Comparison of ENCODE assay signal across 23 cellular contexts in genomic region chr6:365835-366234, GRCh38. TPM values are rescaled to one million over a fixed set of nuclear protein-coding genes. Genes with fewer than 3 reads are reported as not detected.
A peak's percentile ranks its signal among the peaks of the same experiment; 100 is the strongest.
DNase-seq lines count a peak whose midpoint lies in the region; ATAC-seq, FAIRE-seq and TF ChIP-seq lines count a peak whose summit lies in the region.
"Had no signal": no experiment of that assay in that cellular context is flagged by ENCODE, and none has a peak within 500 bp of the region (broad histone marks: within the 10 kb centered on the region; RNA-seq: fewer than 3 reads in every experiment).

No MANE protein-coding gene starts in this region.

- H3K9ac ChIP-seq in BLaER1 = no peak overlapping the region
- H3K9ac ChIP-seq in OCI-LY1 (ENCODE audit: low read length) = peak overlapping the region; percentile 32
- no peak overlapping the region for H3K9ac ChIP-seq in kidney (ENCODE audit: low read length in 2 of 2)

- no peak for ATAC-seq in GM21737 (IDR thresholded peaks at IDR 0.05; ENCODE audit: unreplicated experiment)
- ATAC-seq: PC-3 had no signal

- no peak overlapping the region for H3K27ac ChIP-seq in BLaER1
- peak overlapping the region; percentile 97 for H3K27ac ChIP-seq in OCI-LY1 (ENCODE audit: low read depth, low read length, poor library complexity, severe bottlenecking)
- H3K27ac ChIP-seq in kidney (ENCODE audit: low read depth in 2 of 2, low read length in 2 of 2) = no peak overlapping the region
- H3K27ac ChIP-seq in spleen = no peak overlapping the region
- H3K27ac ChIP-seq: RWPE1, SJSA1 had no signal

- no peaks in the 10 kb centered on the region for H3K9me2 ChIP-seq in OCI-LY1 (ENCODE audit: low read depth, low read length)

- H3K4me3 ChIP-seq in BLaER1 (no peak overlapping the region), OCI-LY1 (ENCODE audit: low read depth, low read length, poor library complexity, severe bottlenecking) (no peak overlapping the region), kidney (ENCODE audit: low read length in 2 of 2) (no peak overlapping the region), spleen (no peak overlapping the region)
- H3K4me3 ChIP-seq: SJSA1 had no signal

- WGBS in spleen, 5 donors = 60 to 73% (median 65%) methylated on average over 6 of the region's 6 CpGs

- no peaks in the 10 kb centered on the region for H3K79me2 ChIP-seq in OCI-LY1 (ENCODE audit: insufficient read depth, low read length)

- intact Hi-C loops in kidney (cut with DNase I) = no loop called here
- intact Hi-C loops in spleen (cut with DNase I; ENCODE audit: low total_unique reads) = no loop called here

- 0 out of 2 replicates have a peak, but pooled peaks cover 6% of the 10 kb centered on the region for H3K27me3 ChIP-seq in BLaER1
- H3K27me3 ChIP-seq in OCI-LY1 (ENCODE audit: insufficient read depth, low read length) = no peaks in the 10 kb centered on the region
- peaks cover 0 to 17% (median 0%) of the 10 kb centered on the region in 7 donors for H3K27me3 ChIP-seq in spleen (replicated peaks in 1 of 7)

- no peak for FAIRE-seq in kidney (lab: Jason Lieb, UNC)
- FAIRE-seq: GM12892 had no signal

- H3K9me3 ChIP-seq in BLaER1 (peaks cover 22% of the 10 kb centered on the region), OCI-LY1 (ENCODE audit: low read length) (no peaks in the 10 kb centered on the region), kidney (ENCODE audit: control insufficient read depth in 1 of 2, low read length in 2 of 2) (peaks cover 3 to 4% of the 10 kb centered on the region in 2 donors), spleen (peaks cover 0 to 21% (median 17%) of the 10 kb centered on the region in 8 donors)

- no peaks in the 10 kb centered on the region for H4K20me1 ChIP-seq in BLaER1
- no peaks in the 10 kb centered on the region for H4K20me1 ChIP-seq in OCI-LY1 (ENCODE audit: insufficient read depth, low read length)

- TF ChIP-seq CTCF in OCI-LY1 (IDR thresholded peaks at IDR 0.05; ENCODE audit: low read length) (0 out of 2 replicates have a peak, but pooled peaks have one; percentile 11), kidney (IDR thresholded peaks at IDR 0.05; ENCODE audit: borderline replicate concordance, extremely low read depth, insufficient read depth) (no peak), spleen (IDR thresholded peaks at IDR 0.05 in 8 of 11, conservative IDR thresholded peaks at IDR 0.05 in 3 of 11) (no peak)

- DNase-seq in kidney (peak; percentile 62), spleen (peak; percentile 77), DMS 273 (lab: John Stamatoyannopoulos, UW; ENCODE audit: unreplicated experiment) (no peak)
- DNase-seq in stimulated activated CD4-positive, alpha-beta T cell treated with anti-CD3 and anti-CD28 coated beads, Interleukin-2, amount 100 ng/mL, for 48 hours = no peak
- DNase-seq: BE2C; CD4-positive, alpha-beta memory T cell; DMS53; EL; H7; HFFc6; NCI-H1105; NCI-H2081; NCI-H510A treated with DMSO at 0.1 percent for 48 hours; NCI-H774; PC-3 had no signal

- H2AFZ ChIP-seq in OCI-LY1 (ENCODE audit: low read length) = no peak overlapping the region

- H3K4me1 ChIP-seq in BLaER1 = peaks cover 36% of the 10 kb centered on the region
- H3K4me1 ChIP-seq in OCI-LY1 (ENCODE audit: insufficient read depth, low read length, severe bottlenecking) = peaks cover 69% of the 10 kb centered on the region
- no peaks in the 10 kb centered on the region for H3K4me1 ChIP-seq in kidney (ENCODE audit: control insufficient read depth in 1 of 2, insufficient read depth in 1 of 2, low read depth in 1 of 2, low read length in 2 of 2)
- peaks cover 0 to 4% (median 0%) of the 10 kb centered on the region in 6 donors for H3K4me1 ChIP-seq in spleen
- H3K4me1 ChIP-seq: BE2C, SJSA1 had no signal

- H3K4me2 ChIP-seq in BLaER1 (peak overlapping the region; percentile 66), OCI-LY1 (ENCODE audit: low read length) (peak overlapping the region; percentile 35)

- no peak for TF ChIP-seq POLR2A in spleen (IDR thresholded peaks at IDR 0.05)

- H3K36me3 ChIP-seq in BLaER1 (no peaks in the 10 kb centered on the region), OCI-LY1 (ENCODE audit: insufficient read depth, low read length) (no peaks in the 10 kb centered on the region), kidney (ENCODE audit: control insufficient read depth in 1 of 2, insufficient read depth in 2 of 2, low read length in 2 of 2) (peaks cover 0 to 3% of the 10 kb centered on the region in 2 donors), spleen (no peaks in the 10 kb centered on the region)
- H3K36me3 ChIP-seq: BE2C, SJSA1 had no signal

- H3F3A ChIP-seq in OCI-LY1 (ENCODE audit: insufficient read depth, low read length) = no peaks in the 10 kb centered on the region

RNA-seq across cellular contexts. Expression of gene IRF4, which starts 25.7 kb away (rescaled TPM):
- total RNA-seq in kidney = 23.7 TPM
- not detected for polyA plus RNA-seq in kidney (ENCODE audit: insufficient read depth, low read depth, low replicate concordance)
- 10 to 100 TPM; 39.2 to 91.3 (median 52.0) TPM for total RNA-seq in spleen
- polyA plus RNA-seq in spleen = 10 to 100 TPM in 2 of 3 donors, 1 to 10 TPM in 1; 8.7 to 11.9 (median 11.2) TPM
- total RNA-seq: A172, HFFc6, LHCN-M2 had no signal

Comparison
In these comparisons a context has a peak if more than half of its experiments do, and no peak if none do; other contexts are left out.
1. DNase-seq: peak in kidney (single experiment) and spleen (single experiment); none in stimulated activated CD4-positive, alpha-beta T cell treated with anti-CD3 and anti-CD28 coated beads, Interleukin-2, amount 100 ng/mL, for 48 hours (0 of 2) and DMS 273 (single experiment).